ENCODE assay signal across 1 cellular context in genomic region chr7:155713382-155713781, GRCh38.
TF ChIP-seq lines count a peak whose summit lies in the region.

No MANE protein-coding gene starts in this region.

TF ChIP-seq in GM12878, 131 proteins besides CTCF, POLR2A, EP300 and RAD21:
- TF ChIP-seq TCF12 (IDR thresholded peaks at IDR 0.05; ENCODE audit: low read depth, low read length), result no peak
- no peak for TF ChIP-seq FOXK2 (IDR thresholded peaks at IDR 0.05)
- TF ChIP-seq PBX3 (IDR thresholded peaks at IDR 0.05; ENCODE audit: insufficient replicate concordance, low read depth, low read length), result no peak
- TF ChIP-seq PAX8 (IDR thresholded peaks at IDR 0.05), result no peak
- TF ChIP-seq NR2C1 (IDR thresholded peaks at IDR 0.05), result no peak
- no peak for TF ChIP-seq MYC (IDR thresholded peaks at IDR 0.05; ENCODE audit: insufficient read depth, insufficient read length, insufficient replicate concordance, low read length, severe bottlenecking)
- TF ChIP-seq CHD2 (IDR thresholded peaks at IDR 0.05; ENCODE audit: borderline replicate concordance, low read depth, low read length), result no peak
- no peak for TF ChIP-seq WRNIP1 (IDR thresholded peaks at IDR 0.05; ENCODE audit: borderline replicate concordance, low read depth, low read length)
- no peak for TF ChIP-seq NRF1 (conservative IDR thresholded peaks at IDR 0.05; ENCODE audit: low read depth, low read length)
- no peak for TF ChIP-seq CEBPB (IDR thresholded peaks at IDR 0.05; ENCODE audit: borderline replicate concordance in 1 of 2, low read depth in 2 of 2, low read length in 2 of 2)
- no peak for TF ChIP-seq ATF7 (IDR thresholded peaks at IDR 0.05; ENCODE audit: low read depth)
- TF ChIP-seq STAT3 (IDR thresholded peaks at IDR 0.05; ENCODE audit: low read depth, low read length), result no peak
- TF ChIP-seq, protein P1, sequence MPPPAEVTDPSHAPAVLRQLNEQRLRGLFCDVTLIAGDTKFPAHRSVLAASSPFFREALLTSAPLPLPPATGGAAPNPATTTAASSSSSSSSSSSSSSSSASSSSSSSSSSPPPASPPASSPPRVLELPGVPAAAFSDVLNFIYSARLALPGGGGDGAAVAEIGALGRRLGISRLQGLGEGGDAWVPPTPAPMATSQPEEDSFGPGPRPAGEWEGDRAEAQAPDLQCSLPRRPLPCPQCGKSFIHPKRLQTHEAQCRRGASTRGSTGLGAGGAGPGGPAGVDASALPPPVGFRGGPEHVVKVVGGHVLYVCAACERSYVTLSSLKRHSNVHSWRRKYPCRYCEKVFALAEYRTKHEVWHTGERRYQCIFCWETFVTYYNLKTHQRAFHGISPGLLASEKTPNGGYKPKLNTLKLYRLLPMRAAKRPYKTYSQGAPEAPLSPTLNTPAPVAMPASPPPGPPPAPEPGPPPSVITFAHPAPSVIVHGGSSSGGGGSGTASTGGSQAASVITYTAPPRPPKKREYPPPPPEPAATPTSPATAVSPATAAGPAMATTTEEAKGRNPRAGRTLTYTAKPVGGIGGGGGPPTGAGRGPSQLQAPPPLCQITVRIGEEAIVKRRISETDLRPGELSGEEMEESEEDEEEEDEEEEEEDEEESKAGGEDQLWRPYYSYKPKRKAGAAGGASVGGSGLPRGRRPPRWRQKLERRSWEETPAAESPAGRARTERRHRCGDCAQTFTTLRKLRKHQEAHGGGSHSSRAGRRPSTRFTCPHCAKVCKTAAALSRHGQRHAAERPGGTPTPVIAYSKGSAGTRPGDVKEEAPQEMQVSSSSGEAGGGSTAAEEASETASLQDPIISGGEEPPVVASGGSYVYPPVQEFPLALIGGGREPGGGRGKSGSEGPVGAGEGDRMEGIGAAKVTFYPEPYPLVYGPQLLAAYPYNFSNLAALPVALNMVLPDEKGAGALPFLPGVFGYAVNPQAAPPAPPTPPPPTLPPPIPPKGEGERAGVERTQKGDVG (CRISPR knock-in tag; IDR thresholded peaks at IDR 0.05), result no peak
- no peak for TF ChIP-seq SIX5 (IDR thresholded peaks at IDR 0.05; ENCODE audit: low read depth, low read length, severe bottlenecking)
- no peak for TF ChIP-seq TARDBP (IDR thresholded peaks at IDR 0.05; ENCODE audit: borderline replicate concordance)
- no peak for TF ChIP-seq ZNF274 (IDR thresholded peaks at IDR 0.05; ENCODE audit: insufficient read depth, insufficient read length)
- no peak for TF ChIP-seq ZNF622 (IDR thresholded peaks at IDR 0.05)
- TF ChIP-seq TBL1XR1 (IDR thresholded peaks at IDR 0.05; ENCODE audit: low read depth, low read length), result no peak
- TF ChIP-seq CBX3 (IDR thresholded peaks at IDR 0.05; ENCODE audit: borderline replicate concordance, low read depth), result no peak
- no peak for TF ChIP-seq BRCA1 (IDR thresholded peaks at IDR 0.05; ENCODE audit: low read depth, low read length)
